Comparison of ENCODE assay signal across 14 cellular contexts in the genomic region with DNA sequence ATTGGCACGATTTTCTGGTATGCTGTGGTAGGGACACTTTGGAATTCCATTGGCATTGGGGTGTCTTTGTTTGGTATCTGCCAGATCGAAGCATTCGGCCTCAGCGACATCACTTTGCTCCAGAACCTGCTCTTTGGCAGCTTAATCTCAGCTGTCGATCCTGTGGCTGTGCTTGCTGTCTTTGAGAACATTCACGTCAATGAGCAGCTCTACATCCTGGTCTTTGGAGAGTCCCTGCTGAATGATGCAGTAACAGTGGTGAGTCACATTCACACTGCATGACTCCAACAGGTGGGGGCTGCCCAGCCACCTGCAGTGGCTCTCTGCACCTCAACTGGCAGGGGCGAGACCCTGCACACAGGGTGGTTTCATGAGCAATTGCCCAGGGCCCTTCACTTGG. TPM values are rescaled to one million over a fixed set of nuclear protein-coding genes. Genes with fewer than 3 reads are reported as not detected.
DNase-seq lines count a peak whose midpoint lies in the region; ATAC-seq and TF ChIP-seq lines count a peak whose summit lies in the region.
"Had no signal": no experiment of that assay in that cellular context is flagged by ENCODE, and none has a peak within 500 bp of the region (broad histone marks: within the 10 kb centered on the region; RNA-seq: fewer than 3 reads in every experiment).

No MANE protein-coding gene starts in this region.

- H3K27ac ChIP-seq in epithelial cell of prostate (no peak overlapping the region), smooth muscle cell (ENCODE audit: low read depth) (no peak overlapping the region)
- H3K27ac ChIP-seq: right atrium auricular region had no signal

- H3K9me3 ChIP-seq in smooth muscle cell (replicated peaks; ENCODE audit: low read depth): no peaks in the 10 kb centered on the region
- H3K9me3 ChIP-seq: right atrium auricular region had no signal

- no peak overlapping the region for H3K9ac ChIP-seq in smooth muscle cell (ENCODE audit: low read depth)

- peaks cover 10% of the 10 kb centered on the region for H3K27me3 ChIP-seq in smooth muscle cell (ENCODE audit: low read depth)
- H3K27me3 ChIP-seq: right atrium auricular region had no signal

- no peaks in the 10 kb centered on the region for H3F3A ChIP-seq in smooth muscle cell (ENCODE audit: low read depth)

- no peak overlapping the region for H2AFZ ChIP-seq in smooth muscle cell (ENCODE audit: low read depth)

- H3K4me2 ChIP-seq in smooth muscle cell: no peak overlapping the region

- no peak overlapping the region for H3K4me3 ChIP-seq in smooth muscle cell
- H3K4me3 ChIP-seq: right atrium auricular region had no signal

- no peaks in the 10 kb centered on the region for H4K20me1 ChIP-seq in smooth muscle cell (ENCODE audit: low read depth)

- no peaks in the 10 kb centered on the region for H3K79me2 ChIP-seq in smooth muscle cell (ENCODE audit: low read depth)

- peak; percentile 20 for DNase-seq in activated T-cell treated with anti-CD3 and anti-CD28 coated beads for 24 hours (ENCODE audit: low read depth)
- DNase-seq in activated T-cell treated with anti-CD3 and anti-CD28 coated beads for 4 hours: no peak
- DNase-seq in epithelial cell of prostate (ENCODE audit: low read depth, low spot score): peak; percentile 52
- no peak for DNase-seq in smooth muscle cell (lab: John Stamatoyannopoulos, UW; ENCODE audit: unreplicated experiment)
- no peak for DNase-seq in A172 (ENCODE audit: low spot score)
- DNase-seq: central memory CD4-positive, alpha-beta T cell; GOT3; NCI-H1694 treated with DMSO at 0.1 percent for 48 hours had no signal

- H3K4me1 ChIP-seq in smooth muscle cell (ENCODE audit: low read depth): no peaks in the 10 kb centered on the region
- H3K4me1 ChIP-seq: right atrium auricular region had no signal

- H3K36me3 Mint-ChIP-seq in stimulated activated naive CD8-positive, alpha-beta T cell treated with anti-CD3 and anti-CD28 coated beads, Interleukin-15, Interleukin-2, amounts not matched to agents 100 ng/mL and 50 ng/mL, for 24 hours (ENCODE audit: low read depth): no peaks in the 10 kb centered on the region

- H3K27ac Mint-ChIP-seq in stimulated activated naive CD8-positive, alpha-beta T cell treated with anti-CD3 and anti-CD28 coated beads, Interleukin-15, Interleukin-2, amounts not matched to agents 100 ng/mL and 50 ng/mL, for 24 hours: peak overlapping the region; percentile 61

- 82% methylated on average over 7 of the region's 7 CpGs for WGBS in smooth muscle cell (ENCODE audit: low lambda C conversion rate)

- H3K4me3 Mint-ChIP-seq in stimulated activated naive CD8-positive, alpha-beta T cell treated with anti-CD3 and anti-CD28 coated beads, Interleukin-15, Interleukin-2, amounts not matched to agents 100 ng/mL and 50 ng/mL, for 24 hours: no peak overlapping the region

- no peaks in the 10 kb centered on the region for H3K36me3 ChIP-seq in smooth muscle cell (ENCODE audit: low read depth)
- H3K36me3 ChIP-seq: right atrium auricular region had no signal

- peaks cover 24% of the 10 kb centered on the region for H3K4me1 Mint-ChIP-seq in stimulated activated naive CD8-positive, alpha-beta T cell treated with anti-CD3 and anti-CD28 coated beads, Interleukin-15, Interleukin-2, amounts not matched to agents 100 ng/mL and 50 ng/mL, for 24 hours (ENCODE audit: low read depth)

- ATAC-seq in HG03196 (IDR thresholded peaks at IDR 0.05; ENCODE audit: unreplicated experiment) (peak; percentile 71), HG02973 (IDR thresholded peaks at IDR 0.05; ENCODE audit: unreplicated experiment) (no peak)

- no peak for TF ChIP-seq CTCF in smooth muscle cell (IDR thresholded peaks at IDR 0.05; ENCODE audit: borderline replicate concordance, insufficient read depth, poor library complexity, severe bottlenecking)

- H3K9me3 Mint-ChIP-seq in stimulated activated naive CD8-positive, alpha-beta T cell treated with anti-CD3 and anti-CD28 coated beads, Interleukin-15, Interleukin-2, amounts not matched to agents 100 ng/mL and 50 ng/mL, for 24 hours: no peaks in the 10 kb centered on the region

- peaks cover 17% of the 10 kb centered on the region for H3K27me3 Mint-ChIP-seq in stimulated activated naive CD8-positive, alpha-beta T cell treated with anti-CD3 and anti-CD28 coated beads, Interleukin-15, Interleukin-2, amounts not matched to agents 100 ng/mL and 50 ng/mL, for 24 hours

RNA-seq across cellular contexts. Expression of a gene that starts 38.4 kb away (rescaled TPM):
- total RNA-seq in smooth muscle cell: 0.04 TPM in 1 of 2 replicates, not detected in the other
- polyA plus RNA-seq in smooth muscle cell: not detected in 2 replicates
- total RNA-seq in A172 (2014; rRNA removed; shearing (Covaris generic)): 0.77 and 1.2 TPM in 2 replicates
- total RNA-seq: fibroblast of villous mesenchyme had no signal
- polyA plus RNA-seq: BJ had no signal

Comparison
In these comparisons a context has a peak if more than half of its experiments do, and no peak if none do; other contexts are left out.
1. DNase-seq: peak in activated T-cell treated with anti-CD3 and anti-CD28 coated beads for 24 hours (single experiment) and epithelial cell of prostate (single experiment); none in activated T-cell treated with anti-CD3 and anti-CD28 coated beads for 4 hours (single experiment), smooth muscle cell (single experiment) and A172 (single experiment).